Comparison of ENCODE assay signal across 10 cellular contexts in genomic region chr17:43372273-43372911, GRCh38. TPM values are rescaled to one million over a fixed set of nuclear protein-coding genes. Genes with fewer than 3 reads are reported as not detected.
DNase-seq lines count a peak whose midpoint lies in the region; ATAC-seq, FAIRE-seq and TF ChIP-seq lines count a peak whose summit lies in the region.
"Had no signal": no experiment of that assay in that cellular context is flagged by ENCODE, and none has a peak within 500 bp of the region (broad histone marks: within the 10 kb centered on the region; RNA-seq: fewer than 3 reads in every experiment).

No MANE protein-coding gene starts in this region.

- CTCF ChIA-PET in GM12878 (lab: Yijun Ruan, JAX) = interaction anchor here (0.7 to 2.6 kb wide), 6 partner anchors 12 to 111 kb away, joined by 3 to 19 read pairs (median 8); partner anchors contain the start of gene DHX8

- peak; percentile 45 for DNase-seq in NCI-H2227 (lab: John Stamatoyannopoulos, UW; ENCODE audit: unreplicated experiment)
- no peak for DNase-seq in NCI-H2227 treated with DMSO at 0.1 percent for 48 hours (lab: John Stamatoyannopoulos, UW)
- DNase-seq in KBM-7 = peak; percentile 92
- peak; percentile 79 for DNase-seq in GM12878 (ENCODE audit: low read depth, low spot score)
- DNase-seq in spleen = peak; percentile 84
- DNase-seq in NCI-H2107 (lab: John Stamatoyannopoulos, UW) = no peak
- DNase-seq in stimulated activated CD4-positive, alpha-beta T cell treated with anti-CD3 and anti-CD28 coated beads, Interleukin-12 subunit alpha, Interleukin-12 subunit beta, amount 100 ng/mL, for 4 hours = no peak

- BruUV-seq in GM12878 (replicated peaks; lab: Mats Ljungman, UMichigan) = no TSS peak

- 1% methylated on average over 11 of the region's 11 CpGs for WGBS in GM12878 (ENCODE audit: insufficient coverage, insufficient replicate concordance, low lambda C conversion rate, missing lambda C conversion rate)
- 31 to 42% (median 36%) methylated on average over 11 of the region's 11 CpGs for WGBS in spleen, 5 donors

- ATAC-seq in GM12878 (peak; percentile 71), GM21515 (IDR thresholded peaks at IDR 0.05; ENCODE audit: unreplicated experiment) (no peak)

- H4K20me1 ChIP-seq in GM12878 (ENCODE audit: control insufficient read depth, insufficient read depth) = no peaks in the 10 kb centered on the region

- RAD21 ChIA-PET in GM12878 (lab: Charles Lee; ENCODE audit: unreplicated experiment) = interaction anchor here (0.7 to 2.6 kb wide), 3 partner anchors 11 to 111 kb away, joined by 6 to 11 read pairs (median 6); partner anchors contain the start of gene DHX8

- H2AFZ ChIP-seq in GM12878 (ENCODE audit: control insufficient read depth, low read depth, low read length) = peak overlapping the region; percentile 71

- H3K4me1 ChIP-seq in GM12878 (ENCODE audit: control insufficient read depth, insufficient read depth, low read length) (peaks cover 51% of the 10 kb centered on the region), spleen (peaks cover 13 to 74% (median 47%) of the 10 kb centered on the region in 6 donors)

- H3K27ac ChIP-seq in GM12878 (ENCODE audit: control insufficient read depth, insufficient read depth) (peak overlapping the region; percentile 69), spleen (peak overlapping the region in 6 of 8 donors; percentile 55 to 100 (median 99))
- H3K27ac ChIP-seq: 22Rv1 had no signal

- TF ChIP-seq POLR2A in GM12878 (IDR thresholded peaks at IDR 0.05; ENCODE audit: low read depth, low read length) = peak; percentile 40; the same call in 1 of the 2 replicates
- no peak for TF ChIP-seq POLR2A in spleen (IDR thresholded peaks at IDR 0.05)

- H3K36me3 ChIP-seq in GM12878 (ENCODE audit: control insufficient read depth in 2 of 2, insufficient read depth in 2 of 2, low read length in 1 of 2) (no peaks in the 10 kb centered on the region), spleen (no peaks in the 10 kb centered on the region)

- peak overlapping the region; percentile 85 for H3K4me2 ChIP-seq in GM12878 (ENCODE audit: control insufficient read depth, insufficient read depth)

- H3K4me3 ChIP-seq in GM12878 = peak overlapping the region; percentile 55
- peak overlapping the region in 1 of 8 donors; percentile 40 for H3K4me3 ChIP-seq in spleen

- peak; percentile 75 for FAIRE-seq in GM12878 (lab: Jason Lieb, UNC)
- FAIRE-seq: bronchial epithelial cell had no signal

- H3K9me3 ChIP-seq in GM12878 (replicated peaks; ENCODE audit: control insufficient read depth, insufficient read depth, low read length) = no peaks in the 10 kb centered on the region
- H3K9me3 ChIP-seq in spleen = no peaks in the 10 kb centered on the region

- TF ChIP-seq EP300 in GM12878 (IDR thresholded peaks at IDR 0.05; ENCODE audit: borderline replicate concordance in 1 of 2, control insufficient read depth in 1 of 2, low read depth in 2 of 2, low read length in 2 of 2) = no peak

- SMC1A ChIA-PET in GM12878 (lab: Charles Lee; ENCODE audit: uncharacterized antibody, unreplicated experiment) = interaction anchor here (0.8 to 1.9 kb wide), 5 partner anchors 16 to 111 kb away, joined by 3 to 10 read pairs (median 4); partner anchors contain the start of gene DHX8

- peak overlapping the region; percentile 54 for H3K9ac ChIP-seq in GM12878 (ENCODE audit: control insufficient read depth, insufficient read depth, low read length)

- no peak for TF ChIP-seq RAD21 in GM12878 (IDR thresholded peaks at IDR 0.05; ENCODE audit: insufficient read depth, low read depth, low read length)

- in situ Hi-C loops in KBM-7 (cut with MboI; ENCODE audit: low pct_unique_long_range_greater_than_20kb, low sequenced_read_pairs) = loop anchor here (25.0 kb wide), 2 partner anchors 360 to 510 kb away; partner anchors contain the start of genes AOC3, IFI35 and VAT1
- in situ Hi-C loops in GM12878 (cut with MboI) = loop anchor here (25.0 kb wide), 1 partner anchor 1685 kb away; the partner anchor contains the start of gene EIF1

- intact Hi-C loops in GM12878 (cut with micrococcal nuclease; ENCODE audit: unreplicated experiment) = loop anchor here (1.0 kb wide), 2 partner anchors 16 to 111 kb away; partner anchors contain the start of gene DHX8
- intact Hi-C loops in spleen (cut with DNase I; ENCODE audit: low total_unique reads) = no loop called here

- POLR2A ChIA-PET in GM12878 (lab: Charles Lee) = interaction anchor here (0.7 to 1.2 kb wide), 5 partner anchors 12 to 198 kb away, joined by 3 to 5 read pairs (median 3); partner anchors contain the start of genes ARL4D and DHX8

- H3K27me3 ChIP-seq in GM12878 (replicated peaks in 1 of 2; ENCODE audit: control insufficient read depth in 2 of 2, insufficient read depth in 2 of 2, low read length in 1 of 2) (no peaks in the 10 kb centered on the region), spleen (replicated peaks in 1 of 7) (no peaks in the 10 kb centered on the region)

- no peak for TF ChIP-seq CTCF in GM12878 (IDR thresholded peaks at IDR 0.05 in 2 of 3, conservative IDR thresholded peaks at IDR 0.05 in 1 of 3; ENCODE audit: control insufficient read depth in 2 of 3, extremely low read depth in 1 of 3, insufficient read depth in 1 of 3, low read depth in 3 of 3, low read length in 3 of 3)
- TF ChIP-seq CTCF in spleen (IDR thresholded peaks at IDR 0.05 in 8 of 11, conservative IDR thresholded peaks at IDR 0.05 in 3 of 11) = no peak

- H3K79me2 ChIP-seq in GM12878 (ENCODE audit: control insufficient read depth, insufficient read depth, low read length) = peaks cover 4% of the 10 kb centered on the region; the same call in 1 of the 2 replicates

TF ChIP-seq in GM12878, 131 proteins besides CTCF, POLR2A, EP300 and RAD21 (continues in another document):
- TF ChIP-seq, protein P1, sequence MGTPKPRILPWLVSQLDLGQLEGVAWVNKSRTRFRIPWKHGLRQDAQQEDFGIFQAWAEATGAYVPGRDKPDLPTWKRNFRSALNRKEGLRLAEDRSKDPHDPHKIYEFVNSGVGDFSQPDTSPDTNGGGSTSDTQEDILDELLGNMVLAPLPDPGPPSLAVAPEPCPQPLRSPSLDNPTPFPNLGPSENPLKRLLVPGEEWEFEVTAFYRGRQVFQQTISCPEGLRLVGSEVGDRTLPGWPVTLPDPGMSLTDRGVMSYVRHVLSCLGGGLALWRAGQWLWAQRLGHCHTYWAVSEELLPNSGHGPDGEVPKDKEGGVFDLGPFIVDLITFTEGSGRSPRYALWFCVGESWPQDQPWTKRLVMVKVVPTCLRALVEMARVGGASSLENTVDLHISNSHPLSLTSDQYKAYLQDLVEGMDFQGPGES (IDR thresholded peaks at IDR 0.05) = no peak
- TF ChIP-seq SPI1 (IDR thresholded peaks at IDR 0.05; ENCODE audit: borderline replicate concordance, insufficient read depth, low read depth, low read length) (peak; percentile 86), SIX5 (IDR thresholded peaks at IDR 0.05; ENCODE audit: low read depth, low read length, severe bottlenecking) (no peak), YY1 (IDR thresholded peaks at IDR 0.05; ENCODE audit: low read depth, low read length) (no peak), ATF7 (IDR thresholded peaks at IDR 0.05; ENCODE audit: low read depth) (peak; percentile 49; the same call in 1 of the 2 replicates), POLR2AphosphoS5 (IDR thresholded peaks at IDR 0.05; ENCODE audit: low read length) (no peak), SMARCA5 (IDR thresholded peaks at IDR 0.05) (peak; percentile 67; the same call in 1 of the 2 replicates), ZNF384 (IDR thresholded peaks at IDR 0.05; ENCODE audit: borderline replicate concordance, low read depth, low read length) (no peak), BACH1 (IDR thresholded peaks at IDR 0.05; ENCODE audit: borderline replicate concordance) (0 out of 2 replicates have a peak, but pooled peaks have one; percentile 55), LARP7 (IDR thresholded peaks at IDR 0.05) (no peak), IKZF1 (conservative IDR thresholded peaks at IDR 0.05) (peak; percentile 88), IRF5 (IDR thresholded peaks at IDR 0.05; ENCODE audit: borderline replicate concordance) (no peak; the same call in 1 of the 2 replicates), MXI1 (IDR thresholded peaks at IDR 0.05; ENCODE audit: low read depth, low read length) (no peak)

RNA-seq across cellular contexts. Expression of gene ARL4D, which starts 26.4 kb away (rescaled TPM):
- total RNA-seq in GM12878 (2013; cell fraction: nucleolus; rRNA removed) = 0.63 and 1.2 TPM in 2 replicates
- total RNA-seq in GM12878 (2014; rRNA removed) = 0.90 and 1.2 TPM in 2 replicates
- total RNA-seq in GM12878 (2014; rRNA removed; fragmentation: Illumina TruSeq; extraction: Trizol) = 0.18 and 0.72 TPM in 2 replicates
- total RNA-seq in GM12878 (2021) = 1.2 and 1.5 TPM in 2 replicates
- 0.26 TPM for polyA plus RNA-seq in GM12878 (2011; ENCODE audit: low read depth)
- 0.10 and 0.13 TPM in 2 replicates for polyA plus RNA-seq in GM12878 (2011; rRNA removed)
- polyA plus RNA-seq in GM12878 (2011; cell fraction: cytosol; rRNA removed) = 0.24 and 0.28 TPM in 2 replicates
- 0.18 and 0.19 TPM in 2 replicates for polyA plus RNA-seq in GM12878 (2011; cell fraction: nucleus; rRNA removed)
- 1.1 TPM in 2 replicates for polyA plus RNA-seq in GM12878 (2012)
- 0.14 and 0.79 TPM in 2 replicates for polyA plus RNA-seq in GM12878 (2014; fragmentation: Illumina TruSeq; extraction: Trizol)
- polyA plus RNA-seq in GM12878 (2014; fragmentation: Nextera tagmentation; extraction: Ambion mirVana) = under 1 TPM; 0.13 to 0.60 TPM
- polyA plus RNA-seq in GM12878 (2014; rRNA removed) = 1.4 and 1.5 TPM in 2 replicates
- polyA plus RNA-seq in GM12878 (2016; fragmentation: Nextera tagmentation; extraction: Ambion mirVana) = under 1 TPM; 0.60 to 0.82 TPM
- 0.15 and 0.29 TPM in 2 replicates for polyA minus RNA-seq in GM12878 (2011; rRNA and poly(A)+ RNA removed)
- 0.52 TPM in 1 of 2 replicates, not detected in the other for polyA minus RNA-seq in GM12878 (2011; cell fraction: cytosol; rRNA and poly(A)+ RNA removed)
- polyA minus RNA-seq in GM12878 (2011; cell fraction: nucleus; rRNA and poly(A)+ RNA removed) = 0.36 and 0.38 TPM in 2 replicates
- 10 to 100 TPM in 6 of 7 donors, 1 to 10 TPM in 1; 9.9 to 30.4 (median 18.6) TPM for total RNA-seq in spleen
- 1 to 10 TPM; 4.6 to 9.6 (median 7.2) TPM for polyA plus RNA-seq in spleen

Comparison
In these comparisons a context has a peak if more than half of its experiments do, and no peak if none do; other contexts are left out.
1. DNase-seq: peak in NCI-H2227 (single experiment), KBM-7 (single experiment), GM12878 (single experiment) and spleen (single experiment); none in NCI-H2227 treated with DMSO at 0.1 percent for 48 hours (single experiment), NCI-H2107 (single experiment) and stimulated activated CD4-positive, alpha-beta T cell treated with anti-CD3 and anti-CD28 coated beads, Interleukin-12 subunit alpha, Interleukin-12 subunit beta, amount 100 ng/mL, for 4 hours (single experiment).
2. RNA of gene ARL4D, which starts 26.4 kb away (total RNA-seq): 9.9 to 30.4 TPM in spleen; 0.18 to 1.5 TPM in GM12878; every median in the first group is over 4 times any median in the second.